ENCODE assay signal across 5 cellular contexts in the genomic region with DNA sequence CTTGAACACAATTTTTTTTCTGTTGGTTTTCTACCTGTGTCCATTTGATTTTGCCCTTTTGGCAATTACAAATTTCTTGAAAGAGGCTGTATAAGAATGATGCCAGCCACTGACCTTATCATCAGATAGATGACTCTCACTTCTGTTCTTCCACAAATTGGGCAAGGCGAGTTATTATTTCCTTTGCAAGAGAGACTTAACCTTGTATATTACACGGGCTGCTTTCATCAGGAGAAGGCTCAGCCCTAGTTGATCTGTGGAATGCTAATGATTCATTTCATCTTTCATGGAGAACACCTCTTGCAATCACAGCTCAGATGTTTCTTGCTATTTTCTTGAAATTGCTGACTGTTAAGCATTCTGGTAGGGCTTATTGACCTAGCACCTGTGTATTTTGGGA.
"Had no signal": no experiment of that assay in that cellular context is flagged by ENCODE, and none has a peak within 500 bp of the region (broad histone marks: within the 10 kb centered on the region; RNA-seq: fewer than 3 reads in every experiment).

No MANE protein-coding gene starts in this region.

- ATAC-seq: HepG2, K562 had no signal

- DNase-seq: IMR-90, KBM-7, KG1 had no signal
